ENCODE assay signal across 11 cellular contexts in the genomic region with DNA sequence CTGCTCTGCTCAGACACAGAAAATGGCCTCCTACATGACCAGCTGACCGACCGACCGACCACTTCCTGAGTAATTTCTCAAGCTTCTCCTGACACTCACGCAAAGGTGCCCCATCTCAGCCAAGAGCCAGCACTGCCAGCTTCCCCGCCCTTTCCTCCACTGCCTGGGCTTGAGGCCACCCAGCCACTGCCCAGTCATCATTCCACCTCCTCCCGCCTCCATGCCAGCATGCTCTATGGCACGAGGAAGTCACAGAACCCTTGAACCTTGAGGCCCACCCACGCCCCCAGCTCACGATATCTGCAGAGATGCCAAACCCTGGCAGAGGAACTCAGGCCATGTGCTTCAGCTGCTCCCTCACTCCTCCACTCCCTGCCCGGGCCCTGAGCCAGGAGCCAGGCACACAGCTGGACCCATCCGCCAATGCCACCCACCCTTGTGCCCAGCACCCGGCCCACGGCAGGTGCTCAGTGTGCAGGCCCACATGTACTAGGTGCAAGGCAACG. TPM values are rescaled to one million over a fixed set of nuclear protein-coding genes. Genes with fewer than 3 reads are reported as not detected.
DNase-seq lines count a peak whose midpoint lies in the region; ATAC-seq, FAIRE-seq and TF ChIP-seq lines count a peak whose summit lies in the region.
"Had no signal": no experiment of that assay in that cellular context is flagged by ENCODE, and none has a peak within 500 bp of the region (broad histone marks: within the 10 kb centered on the region; RNA-seq: fewer than 3 reads in every experiment).

No MANE protein-coding gene starts in this region.

- H3K9me3 ChIP-seq in H1 (ENCODE audit: insufficient read depth in 2 of 2, low read depth in 1 of 2, low read length in 1 of 2) (no peaks in the 10 kb centered on the region), neural progenitor cell (ENCODE audit: low read depth) (no peaks in the 10 kb centered on the region), transverse colon (no peaks in the 10 kb centered on the region)

- H4K8ac ChIP-seq in H1 (ENCODE audit: extremely low read depth, insufficient read depth, low read length), result no peak overlapping the region

- no peaks in the 10 kb centered on the region for H3K9me3 Mint-ChIP-seq in neural progenitor cell
- H3K9me3 Mint-ChIP-seq: naive B cell, T-cell had no signal

- H3K79me2 ChIP-seq in H1 (ENCODE audit: control insufficient read depth in 1 of 2, insufficient read depth in 2 of 2, low read length in 2 of 2) (peaks cover 0 to 9% of the 10 kb centered on the region in 2 experiments; a peak in 2 of 4 replicates), neural progenitor cell (ENCODE audit: low read depth) (peaks cover 9% of the 10 kb centered on the region)

- POLR2A ChIA-PET in H1 (lab: Charles Lee; ENCODE audit: partially characterized antibody), result interaction anchor here (0.6 to 1.6 kb wide), 4 partner anchors 9 to 88 kb away, joined by 3 to 10 read pairs (median 3); no protein-coding TSS in a partner anchor

- H3K4me3 ChIP-seq in H1 (ENCODE audit: extremely low read depth in 1 of 4, insufficient read depth in 2 of 4, low read depth in 3 of 4, low read length in 4 of 4) (no peak overlapping the region), neural progenitor cell (no peak overlapping the region), transverse colon (no peak overlapping the region)

- H4K20me1 ChIP-seq in H1 (replicated peaks in 1 of 2; ENCODE audit: control insufficient read depth in 1 of 2, insufficient read depth in 2 of 2, low read length in 2 of 2), result peaks cover 2 to 24% of the 10 kb centered on the region in 2 experiments
- H4K20me1 ChIP-seq in neural progenitor cell (ENCODE audit: low read depth), result peaks cover 27% of the 10 kb centered on the region

- no peak overlapping the region for H3K23ac ChIP-seq in H1 (ENCODE audit: insufficient read length)

- CTCF ChIA-PET in H1 (lab: Charles Lee; ENCODE audit: partially characterized antibody), result interaction anchor here (0.7 to 1.6 kb wide), 4 partner anchors 8 to 37 kb away, joined by 3 to 5 read pairs (median 4); no protein-coding TSS in a partner anchor

- no peaks in the 10 kb centered on the region for H3K27me3 ChIP-seq in H1 (replicated peaks in 1 of 4; ENCODE audit: control insufficient read depth in 3 of 4, extremely low read depth in 1 of 4, insufficient read depth in 3 of 4, low read length in 3 of 4)
- no peaks in the 10 kb centered on the region for H3K27me3 ChIP-seq in neural progenitor cell
- no peaks in the 10 kb centered on the region for H3K27me3 ChIP-seq in transverse colon

- 86% methylated on average over 14 of the region's 14 CpGs; no CpG with 5 or more reads in 1 of the 2 experiments for whole genome bisulfite sequencing in H1 (ENCODE audit: extremely low coverage in 1 of 2, insufficient coverage in 1 of 2, insufficient read length in 1 of 2, insufficient replicate concordance in 2 of 2, low coverage in 1 of 2, low lambda C conversion rate in 2 of 2, missing lambda C conversion rate in 1 of 2), 2 experiments
- 47 to 60% methylated on average over 3 to 14 of the region's 14 CpGs for WGBS in transverse colon (ENCODE audit: low coverage in 1 of 2), 2 donors

- no peak for FAIRE-seq in H1 (lab: Jason Lieb, UNC)

- DNase-seq in CD1c-positive myeloid dendritic cell (ENCODE audit: extremely low spot score) (peak; percentile 98), NCI-H2196 (lab: John Stamatoyannopoulos, UW; ENCODE audit: unreplicated experiment) (peak; percentile 87), H1 (ENCODE audit: low read depth in 1 of 2, low spot score in 2 of 2) (no peak), neural progenitor cell (ENCODE audit: low spot score) (no peak), epidermal melanocyte (ENCODE audit: insufficient read length, low spot score) (no peak), transverse colon (no peak), D341Med (ENCODE audit: low spot score) (no peak)
- DNase-seq: naive B cell, T-cell had no signal

- H2AK5ac ChIP-seq in H1 (ENCODE audit: low read depth, low read length), result peak overlapping the region; percentile 39; the same call in 1 of the 2 replicates

- ATAC-seq in HG03025 (IDR thresholded peaks at IDR 0.05; ENCODE audit: low FRiP score, unreplicated experiment), result no peak
- ATAC-seq: T-cell had no signal

- H3K4me1 ChIP-seq in H1 (replicated peaks in 1 of 4; ENCODE audit: control insufficient read depth in 3 of 4, insufficient read depth in 4 of 4, low read length in 3 of 4) (peaks cover 0 to 20% (median 13%) of the 10 kb centered on the region in 4 experiments; a peak in 6 of 7 replicates), neural progenitor cell (peaks cover 21% of the 10 kb centered on the region), transverse colon (peaks cover 6 to 34% (median 14%) of the 10 kb centered on the region in 4 donors)

- TF ChIP-seq EP300 in H1 (IDR thresholded peaks at IDR 0.05; ENCODE audit: borderline replicate concordance in 1 of 2, low read depth in 2 of 2, low read length in 2 of 2), result no peak
- TF ChIP-seq EP300 in transverse colon (IDR thresholded peaks at IDR 0.05; ENCODE audit: low read depth), result no peak

- H3K14ac ChIP-seq in H1 (ENCODE audit: insufficient read length), result no peak overlapping the region

- no peak overlapping the region for H3K4me2 ChIP-seq in H1 (ENCODE audit: insufficient read depth in 1 of 2, low read depth in 2 of 2, low read length in 2 of 2)
- no peak overlapping the region for H3K4me2 ChIP-seq in neural progenitor cell

- H3K4me1 Mint-ChIP-seq in neural progenitor cell, result peaks cover 45% of the 10 kb centered on the region

- H3K36me3 ChIP-seq in H1 (ENCODE audit: control insufficient read depth in 2 of 4, insufficient read depth in 4 of 4, low read length in 3 of 4), result no peaks in the 10 kb centered on the region
- no peaks in the 10 kb centered on the region for H3K36me3 ChIP-seq in neural progenitor cell
- H3K36me3 ChIP-seq in transverse colon, result no peaks in the 10 kb centered on the region

- no peak overlapping the region for H2BK20ac ChIP-seq in H1 (ENCODE audit: low read length)

- TF ChIP-seq CTCF in H1 (IDR thresholded peaks at IDR 0.05; ENCODE audit: control extremely low read depth in 1 of 3, insufficient read depth in 1 of 3, low read depth in 1 of 3, low read length in 3 of 3) (no peak), neural progenitor cell (IDR thresholded peaks at IDR 0.05) (no peak), transverse colon (IDR thresholded peaks at IDR 0.05) (no peak)

- TF ChIP-seq POLR2A in H1 (IDR thresholded peaks at IDR 0.05; ENCODE audit: control extremely low read depth in 1 of 2, low read depth in 2 of 2, low read length in 2 of 2) (no peak), transverse colon (IDR thresholded peaks at IDR 0.05) (no peak)

- no peak overlapping the region for H4K5ac ChIP-seq in H1 (ENCODE audit: insufficient read length, low read depth, low read length)

- peak overlapping the region; percentile 77 for H3K27ac Mint-ChIP-seq in neural progenitor cell
- H3K27ac Mint-ChIP-seq: T-cell had no signal

- H3K27ac ChIP-seq in H1 (ENCODE audit: low read depth, low read length) (no peak overlapping the region), neural progenitor cell (no peak overlapping the region), transverse colon (peak overlapping the region in 2 of 4 donors; percentile 52 to 67)

- no peak for TF ChIP-seq RAD21 in H1 (IDR thresholded peaks at IDR 0.05 in 1 of 2, conservative IDR thresholded peaks at IDR 0.05 in 1 of 2; ENCODE audit: low read depth in 2 of 2, low read length in 2 of 2)

- no peaks in the 10 kb centered on the region for H3K27me3 Mint-ChIP-seq in neural progenitor cell (ENCODE audit: insufficient read depth, low read depth)
- H3K27me3 Mint-ChIP-seq: naive B cell, T-cell had no signal

- no peak overlapping the region for H3K9ac ChIP-seq in H1 (replicated peaks in 1 of 4; ENCODE audit: extremely low read depth in 1 of 4, low read depth in 3 of 4, low read length in 3 of 4)
- H3K9ac ChIP-seq in neural progenitor cell, result no peak overlapping the region

- H2BK15ac ChIP-seq in H1 (ENCODE audit: low read length), result no peak overlapping the region

- H2BK120ac ChIP-seq in H1 (replicated peaks; ENCODE audit: low read depth, low read length), result no peak overlapping the region

- H4K91ac ChIP-seq in H1 (replicated peaks; ENCODE audit: insufficient read length, low read length), result no peak overlapping the region

- no peak overlapping the region for H2AFZ ChIP-seq in H1 (ENCODE audit: low read length)
- no peak overlapping the region for H2AFZ ChIP-seq in neural progenitor cell (replicated peaks)

- peak overlapping the region; percentile 60; the same call in 1 of the 2 replicates for H2BK12ac ChIP-seq in H1 (ENCODE audit: low read depth, low read length)

- no peaks in the 10 kb centered on the region for H3K23me2 ChIP-seq in H1 (ENCODE audit: low read depth, low read length)

- no peaks in the 10 kb centered on the region for H3K36me3 Mint-ChIP-seq in neural progenitor cell
- H3K36me3 Mint-ChIP-seq: naive B cell had no signal

- no peak overlapping the region for H2BK5ac ChIP-seq in H1 (ENCODE audit: low read depth, low read length)

- in situ Hi-C loops in transverse colon (cut with MboI; ENCODE audit: low pct_ligation_motif_present in 1 of 4, low pct_unique_long_range_greater_than_20kb in 1 of 4, low sequenced_read_pairs in 3 of 4), result no loop called here

- no peak overlapping the region for H3K4ac ChIP-seq in H1 (replicated peaks; ENCODE audit: insufficient read length, low read depth, low read length)

- intact Hi-C loops in transverse colon (cut with DNase I; ENCODE audit: low total_unique reads), result no loop called here

- no peak overlapping the region; the same call in 1 of the 2 replicates for H3K18ac ChIP-seq in H1 (ENCODE audit: extremely low read depth, low read length)

- no peaks in the 10 kb centered on the region for H3F3A ChIP-seq in neural progenitor cell (ENCODE audit: low read depth)

- no peak overlapping the region for H3K56ac ChIP-seq in H1 (replicated peaks; ENCODE audit: insufficient read length, low read depth, low read length)

- H3K79me1 ChIP-seq in H1 (ENCODE audit: low read depth, low read length), result no peaks in the 10 kb centered on the region; the same call in 1 of the 2 replicates

- no peak overlapping the region for H3K4me3 Mint-ChIP-seq in neural progenitor cell
- H3K4me3 Mint-ChIP-seq: naive B cell, T-cell had no signal

RNA-seq across cellular contexts. Expression of a gene that starts 14.0 kb away (rescaled TPM):
- 61.9 and 65.3 TPM in 2 replicates for total RNA-seq in H1 (2021; fragmentation: NEBNext Ultra II Directional; extraction: Animal tissue kit (Norgen Biotek cat#: 25700))
- polyA plus RNA-seq in H1 (2011; rRNA removed), result 66.1 and 95.4 TPM in 2 replicates
- 66.9 TPM for polyA plus RNA-seq in H1 (2011; cell fraction: cytosol; rRNA removed)
- polyA plus RNA-seq in H1 (2011; cell fraction: nucleus; rRNA removed), result 77.9 TPM
- 37.4 to 53.7 TPM (median 45.5 TPM) in 4 replicates for polyA plus RNA-seq in H1 (2012, experiment 1 of 2)
- 32.4 TPM for polyA plus RNA-seq in H1 (2012, experiment 2 of 2)
- polyA plus RNA-seq in H1 (2013, experiment 1 of 2), result 50.5 TPM
- polyA plus RNA-seq in H1 (2013, experiment 2 of 2), result 53.3 TPM
- 25.2 and 28.4 TPM in 2 replicates for polyA minus RNA-seq in H1 (2011; rRNA and poly(A)+ RNA removed)
- polyA minus RNA-seq in H1 (2011; cell fraction: cytosol; rRNA and poly(A)+ RNA removed), result 27.8 TPM
- polyA minus RNA-seq in H1 (2011; cell fraction: nucleus; rRNA and poly(A)+ RNA removed), result 14.2 TPM
- total RNA-seq in neural progenitor cell (ENCODE audit: low replicate concordance), result 15.0 and 36.7 TPM in 2 replicates
- 10 to 100 TPM; 18.0 to 51.2 (median 25.1) TPM for total RNA-seq in transverse colon

RNA-seq across cellular contexts. Expression of a gene that starts 58.0 kb away (rescaled TPM):
- 0.35 TPM in 1 of 2 replicates, not detected in the other for total RNA-seq in H1 (2021; fragmentation: NEBNext Ultra II Directional; extraction: Animal tissue kit (Norgen Biotek cat#: 25700))
- 1.7 and 2.4 TPM in 2 replicates for polyA plus RNA-seq in H1 (2011; rRNA removed)
- polyA plus RNA-seq in H1 (2011; cell fraction: cytosol; rRNA removed), result 0.62 TPM
- 1.3 TPM for polyA plus RNA-seq in H1 (2011; cell fraction: nucleus; rRNA removed)
- 0.42 to 1.5 TPM (median 0.70 TPM) in 3 of 4 replicates, not detected in the other for polyA plus RNA-seq in H1 (2012, experiment 1 of 2)
- polyA plus RNA-seq in H1 (2012, experiment 2 of 2), result 0.41 TPM
- 0.39 TPM for polyA plus RNA-seq in H1 (2013, experiment 1 of 2)
- 0.18 TPM for polyA plus RNA-seq in H1 (2013, experiment 2 of 2)
- polyA minus RNA-seq in H1 (2011; rRNA and poly(A)+ RNA removed), result 0.39 and 0.54 TPM in 2 replicates
- polyA minus RNA-seq in H1 (2011; cell fraction: cytosol; rRNA and poly(A)+ RNA removed), result not detected
- 0.80 TPM for polyA minus RNA-seq in H1 (2011; cell fraction: nucleus; rRNA and poly(A)+ RNA removed)
- 0.50 TPM in 1 of 2 replicates, not detected in the other for total RNA-seq in neural progenitor cell (ENCODE audit: low replicate concordance)
- under 1 TPM in 1 of 4 donors, not detected in 3; 0.79 TPM for total RNA-seq in transverse colon
- total RNA-seq: subcutaneous adipose tissue, T-cell had no signal

Comparison
In these comparisons a context has a peak if more than half of its experiments do, and no peak if none do; other contexts are left out.
1. DNase-seq: peak in CD1c-positive myeloid dendritic cell (single experiment) and NCI-H2196 (single experiment); none in H1 (0 of 2), neural progenitor cell (single experiment), epidermal melanocyte (single experiment), transverse colon (single experiment) and D341Med (single experiment).